ENCODE assay signal across 29 cellular contexts in genomic region chr14:47485421-47485820, GRCh38.
"Had no signal": no experiment of that assay in that cellular context is flagged by ENCODE, and none has a peak within 500 bp of the region (broad histone marks: within the 10 kb centered on the region; RNA-seq: fewer than 3 reads in every experiment).

No MANE protein-coding gene starts in this region.

- H3K4me3 ChIP-seq: adrenal gland, body of pancreas, breast epithelium had no signal

- DNase-seq: activated CD4-positive, alpha-beta T cell treated with anti-CD3 and anti-CD28 coated beads, Interleukin-2, amount 10 ng/mL, durations not matched to agents 24 days and 14 days; activated CD4-positive, alpha-beta T cell treated with anti-CD3 and anti-CD28 coated beads, Interleukin-2, amount 50 U/mL, for 48 hours; activated CD8-positive, alpha-beta T cell treated with anti-CD3 and anti-CD28 coated beads, Interleukin-2, amount 10 ng/mL, durations not matched to agents 7 days and 5 days; activated gamma-delta T cell; activated naive CD4-positive, alpha-beta T cell treated with anti-CD3 and anti-CD28 coated beads for 36 hours; activated T-cell treated with anti-CD3 and anti-CD28 coated beads, Interleukin-2, amount 50 U/mL, for 24 hours; adrenal gland; body of pancreas; MM.1S; MV-4-11; NCI-H1092; NCI-H1436 treated with DMSO at 0.1 percent for 48 hours; NCI-H1694 treated with DMSO at 0.1 percent for 48 hours; NCI-H2029; NCI-H345; NCI-H524 treated with DMSO at 0.1 percent for 48 hours; NK-92 treated with Interleukin-12 subunit alpha and Interleukin-12 subunit beta, amount 100 ng/mL, for 24 hours; OCI-M1; Right ventricle myocardium superior; SW 1271; T-helper 1 cell; T-helper 2 cell; T-helper 9 cell; WERI-Rb-1 had no signal

- H3K4me2 ChIP-seq: KMS-11 had no signal

- H3K27me3 ChIP-seq: adrenal gland, body of pancreas, breast epithelium had no signal

- H3K9ac ChIP-seq: KMS-11 had no signal

- FAIRE-seq: astrocyte had no signal

- H3K4me1 Mint-ChIP-seq: activated CD4-positive, alpha-beta T cell treated with anti-CD3 and anti-CD28 coated beads, Interleukin-2, amount 10 ng/mL, durations not matched to agents 24 days and 14 days had no signal

- H3K27ac ChIP-seq: adrenal gland, body of pancreas, breast epithelium, KMS-11, WERI-Rb-1 had no signal

- H3K4me1 ChIP-seq: adrenal gland, body of pancreas, breast epithelium had no signal

- H3K4me3 Mint-ChIP-seq: activated CD4-positive, alpha-beta T cell treated with anti-CD3 and anti-CD28 coated beads, Interleukin-2, amount 10 ng/mL, durations not matched to agents 24 days and 14 days; activated CD8-positive, alpha-beta T cell treated with anti-CD3 and anti-CD28 coated beads, Interleukin-2, amount 10 ng/mL, durations not matched to agents 7 days and 5 days; activated naive CD4-positive, alpha-beta T cell treated with anti-CD3 and anti-CD28 coated beads for 36 hours; activated T-cell treated with anti-CD3 and anti-CD28 coated beads, Interleukin-2, amount 50 U/mL, for 24 hours had no signal

- H3K36me3 ChIP-seq: adrenal gland, breast epithelium, WERI-Rb-1 had no signal

- H3K36me3 Mint-ChIP-seq: activated naive CD4-positive, alpha-beta T cell treated with anti-CD3 and anti-CD28 coated beads, Interleukin-2, amount 50 U/mL, for 72 hours had no signal

- ATAC-seq: activated CD8-positive, alpha-beta T cell treated with anti-CD3 and anti-CD28 coated beads, Interleukin-2, amount 10 ng/mL, durations not matched to agents 7 days and 5 days; activated naive CD4-positive, alpha-beta T cell treated with anti-CD3 and anti-CD28 coated beads, Interleukin-2, amount 50 U/mL, for 72 hours; body of pancreas had no signal

- H3K27me3 Mint-ChIP-seq: activated CD4-positive, alpha-beta T cell treated with anti-CD3 and anti-CD28 coated beads, Interleukin-2, amount 10 ng/mL, durations not matched to agents 24 days and 14 days; activated T-cell treated with anti-CD3 and anti-CD28 coated beads, Interleukin-2, amount 50 U/mL, for 24 hours had no signal

- H3K9me3 ChIP-seq: adrenal gland, body of pancreas, breast epithelium had no signal

- H3K27ac Mint-ChIP-seq: activated CD4-positive, alpha-beta T cell treated with anti-CD3 and anti-CD28 coated beads, Interleukin-2, amount 10 ng/mL, durations not matched to agents 24 days and 14 days; activated CD8-positive, alpha-beta T cell treated with anti-CD3 and anti-CD28 coated beads, Interleukin-2, amount 10 ng/mL, durations not matched to agents 7 days and 5 days; activated naive CD4-positive, alpha-beta T cell treated with anti-CD3 and anti-CD28 coated beads for 36 hours; activated naive CD4-positive, alpha-beta T cell treated with anti-CD3 and anti-CD28 coated beads, Interleukin-2, amount 50 U/mL, for 72 hours; activated T-cell treated with anti-CD3 and anti-CD28 coated beads, Interleukin-2, amount 50 U/mL, for 24 hours; activated T-helper 2 cell treated with anti-CD3 and anti-CD28 coated beads, Interferon-gamma antibody, Interleukin-2, Interleukin-4, amounts not matched to agents 10 μg/mL and 5 μg/mL and 100 μg/mL, durations not matched to agents 14 hours and 24 hours and 36 hours had no signal
